ENCODE assay signal across 14 cellular contexts in genomic region chr16:70701998-70702397, GRCh38. TPM values are rescaled to one million over a fixed set of nuclear protein-coding genes. Genes with fewer than 3 reads are reported as not detected.
DNase-seq lines count a peak whose midpoint lies in the region; ATAC-seq and TF ChIP-seq lines count a peak whose summit lies in the region.
"Had no signal": no experiment of that assay in that cellular context is flagged by ENCODE, and none has a peak within 500 bp of the region (broad histone marks: within the 10 kb centered on the region; RNA-seq: fewer than 3 reads in every experiment).

No MANE protein-coding gene starts in this region.

- H3K4me2 ChIP-seq in osteoblast (ENCODE audit: insufficient read depth, low read length) = no peak overlapping the region

- H3K27ac ChIP-seq in right atrium auricular region (peak overlapping the region; percentile 83 to 85), dorsolateral prefrontal cortex (peak overlapping the region in 51 of 59 donors; percentile 9 to 97 (median 84)), osteoblast (ENCODE audit: low read depth, low read length) (peak overlapping the region; percentile 88), aorta (ENCODE audit: low read depth in 1 of 2, low read length in 2 of 2) (peak overlapping the region; percentile 95 to 96)

- TF ChIP-seq CTCF in right atrium auricular region (IDR thresholded peaks at IDR 0.05) (no peak), dorsolateral prefrontal cortex (IDR thresholded peaks at IDR 0.05 in 54 of 56, conservative IDR thresholded peaks at IDR 0.05 in 2 of 56; ENCODE audit: low read depth in 1 of 56, partially characterized antibody in 56 of 56) (no peak), osteoblast (IDR thresholded peaks at IDR 0.05; ENCODE audit: extremely low read depth, low read depth, low read length) (no peak)

- H3K9me3 ChIP-seq in right atrium auricular region (no peaks in the 10 kb centered on the region), osteoblast (ENCODE audit: low read depth, low read length) (no peaks in the 10 kb centered on the region), aorta (ENCODE audit: control insufficient read depth, low read length) (no peaks in the 10 kb centered on the region)
- H3K9me3 ChIP-seq: spleen had no signal

- no peaks in the 10 kb centered on the region for H3K27me3 ChIP-seq in right atrium auricular region
- H3K27me3 ChIP-seq in dorsolateral prefrontal cortex = no peaks in the 10 kb centered on the region
- no peaks in the 10 kb centered on the region for H3K27me3 ChIP-seq in osteoblast (ENCODE audit: insufficient read depth, low read length)
- H3K27me3 ChIP-seq in aorta (ENCODE audit: control insufficient read depth in 1 of 2, insufficient read depth in 2 of 2, low read length in 1 of 2) = no peaks in the 10 kb centered on the region
- H3K27me3 ChIP-seq: spleen had no signal

- H2AFZ ChIP-seq in osteoblast (ENCODE audit: low read length) = no peak overlapping the region

- 76 to 82% methylated on average over 8 of the region's 8 CpGs for WGBS in aorta, 2 donors

- H4K20me1 ChIP-seq in osteoblast (ENCODE audit: insufficient read depth, low read length) = no peaks in the 10 kb centered on the region

- DNase-seq in right atrium auricular region (ENCODE audit: low spot score) = no peak
- DNase-seq in left cardiac atrium = no peak
- no peak for DNase-seq in dorsolateral prefrontal cortex
- DNase-seq in osteoblast (ENCODE audit: insufficient read length, low spot score, missing footprints) = peak; percentile 87
- DNase-seq in aorta = no peak
- no peak for DNase-seq in NCI-H82 (lab: John Stamatoyannopoulos, UW)
- DNase-seq: EL, Karpas-422, NCI-H2029 treated with DMSO at 0.1 percent for 48 hours, OCI-M1, spleen, T-helper 2 cell had no signal

- peaks cover 0 to 82% of the 10 kb centered on the region in 2 donors for H3K4me1 ChIP-seq in right atrium auricular region
- peaks cover 70% of the 10 kb centered on the region for H3K4me1 ChIP-seq in osteoblast (ENCODE audit: insufficient read depth, low read length)
- peaks cover 0 to 4% of the 10 kb centered on the region in 2 donors for H3K4me1 ChIP-seq in aorta (ENCODE audit: control insufficient read depth in 1 of 2, insufficient read depth in 2 of 2, low read length in 2 of 2)

- H3K4me3 ChIP-seq in right atrium auricular region = no peak overlapping the region
- no peak overlapping the region for H3K4me3 ChIP-seq in dorsolateral prefrontal cortex
- no peak overlapping the region for H3K4me3 ChIP-seq in osteoblast (ENCODE audit: insufficient read depth, low read length)
- H3K4me3 ChIP-seq in aorta (ENCODE audit: low read length in 2 of 2) = no peak overlapping the region
- H3K4me3 ChIP-seq: spleen had no signal

- intact Hi-C loops in left cardiac atrium (cut with DNase I) (loop anchor here in 1 of 2 donors (5.0 kb wide), 1 partner anchor 35 kb away; no protein-coding TSS in a partner anchor), dorsolateral prefrontal cortex (cut with DNase I) (no loop called here), aorta (cut with DNase I) (loop anchor here in 1 of 2 donors (5.0 kb wide), 1 partner anchor 45 kb away; no protein-coding TSS in a partner anchor)

- H3K36me3 ChIP-seq in right atrium auricular region = no peaks in the 10 kb centered on the region
- H3K36me3 ChIP-seq in osteoblast (ENCODE audit: insufficient read depth, low read length) = peaks cover 4% of the 10 kb centered on the region
- H3K36me3 ChIP-seq in aorta (ENCODE audit: control insufficient read depth in 1 of 2, insufficient read depth in 2 of 2, low read length in 1 of 2) = no peaks in the 10 kb centered on the region

- ATAC-seq in left cardiac atrium (no peak), aorta (ENCODE audit: low FRiP score) (no peak), GM21360 (IDR thresholded peaks at IDR 0.05; ENCODE audit: unreplicated experiment) (no peak), GM18519 (IDR thresholded peaks at IDR 0.05; ENCODE audit: low FRiP score, unreplicated experiment) (no peak)

- H3K79me2 ChIP-seq in osteoblast (ENCODE audit: insufficient read depth, low read length) = peaks cover 9% of the 10 kb centered on the region

RNA-seq across cellular contexts. Expression of gene MTSS2, which starts 16.1 kb away (rescaled TPM):
- total RNA-seq in right atrium auricular region = 10 to 100 TPM; 35.3 to 44.7 TPM
- total RNA-seq in left cardiac atrium = 10 to 100 TPM; 50.7 to 51.4 TPM
- 100 to 1,000 TPM; 135 to 968 (median 301) TPM for total RNA-seq in dorsolateral prefrontal cortex
- 54.2 and 56.5 TPM in 2 replicates for total RNA-seq in osteoblast
- total RNA-seq in aorta = 10 to 100 TPM; 65.7 to 87.4 TPM
- 10 to 100 TPM; 22.0 to 33.4 TPM for polyA plus RNA-seq in aorta

RNA-seq across cellular contexts. Expression of gene IL34, which starts 55.6 kb away (rescaled TPM):
- 1 to 10 TPM in 1 of 2 donors, under 1 TPM in 1; 0.39 to 2.2 TPM for total RNA-seq in right atrium auricular region
- total RNA-seq in left cardiac atrium = 1 to 10 TPM; 1.4 to 4.0 TPM
- total RNA-seq in dorsolateral prefrontal cortex = 10 to 100 TPM in 117 of 120 experiments, 1 to 10 TPM in 3; 5.0 to 52.7 (median 20.4) TPM
- 5.6 and 9.4 TPM in 2 replicates for total RNA-seq in osteoblast
- total RNA-seq in aorta = 10 to 100 TPM; 14.2 to 21.9 TPM
- polyA plus RNA-seq in aorta = 10 to 100 TPM; 19.4 to 98.6 TPM
